In the genomic region with DNA sequence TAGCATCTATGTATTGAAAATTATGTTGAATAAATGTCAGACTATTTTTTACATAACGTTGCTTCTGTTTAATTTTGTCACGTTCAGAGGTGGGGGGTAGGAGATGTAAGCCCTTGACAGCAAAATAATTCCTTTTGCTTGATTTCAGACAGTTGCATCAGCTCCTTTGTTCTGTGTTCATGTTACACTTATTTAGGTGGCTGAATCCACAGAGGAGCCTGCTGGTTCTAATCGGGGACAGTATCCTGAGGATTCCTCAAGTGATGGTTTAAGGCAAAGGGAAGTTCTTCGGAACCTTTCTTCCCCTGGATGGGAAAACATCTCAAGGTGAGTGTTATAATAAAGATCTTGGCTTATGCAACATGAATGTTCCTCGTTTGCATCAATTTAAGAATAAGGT, we compare ENCODE assay signal across 10 cellular contexts. TPM values are rescaled to one million over a fixed set of nuclear protein-coding genes. Genes with fewer than 3 reads are reported as not detected.
A peak's percentile ranks its signal among the peaks of the same experiment; 100 is the strongest.
DNase-seq lines count a peak whose midpoint lies in the region; TF ChIP-seq lines count a peak whose summit lies in the region.
"Had no signal": no experiment of that assay in that cellular context is flagged by ENCODE, and none has a peak within 500 bp of the region (broad histone marks: within the 10 kb centered on the region; RNA-seq: fewer than 3 reads in every experiment).

No MANE protein-coding gene starts in this region.

- no peaks in the 10 kb centered on the region for H3K27me3 ChIP-seq in Karpas-422 (ENCODE audit: low read length)
- H3K27me3 ChIP-seq: adrenal gland, tibial nerve had no signal

- H3K9me3 Mint-ChIP-seq in T-helper 1 cell treated with Interleukin-12 subunit alpha and Interleukin-12 subunit beta and Interleukin-4 antibody, amounts not matched to agents 30 μg/mL and 1 μg/mL, for 36 hours: no peaks in the 10 kb centered on the region

- H4K20me1 ChIP-seq in Karpas-422 (ENCODE audit: insufficient read depth, low read depth, low read length): peaks cover 31% of the 10 kb centered on the region; the same call in 1 of the 2 replicates

- peaks cover 59% of the 10 kb centered on the region for H3K4me1 Mint-ChIP-seq in T-helper 1 cell treated with Interleukin-12 subunit alpha and Interleukin-12 subunit beta and Interleukin-4 antibody, amounts not matched to agents 30 μg/mL and 1 μg/mL, for 36 hours (ENCODE audit: low read depth)

- peaks cover 72% of the 10 kb centered on the region for H3K36me3 Mint-ChIP-seq in T-helper 1 cell treated with Interleukin-12 subunit alpha and Interleukin-12 subunit beta and Interleukin-4 antibody, amounts not matched to agents 30 μg/mL and 1 μg/mL, for 36 hours (ENCODE audit: low read depth)

- peak overlapping the region; percentile 31 for H3K4me3 Mint-ChIP-seq in T-helper 1 cell treated with Interleukin-12 subunit alpha and Interleukin-12 subunit beta and Interleukin-4 antibody, amounts not matched to agents 30 μg/mL and 1 μg/mL, for 36 hours

- H3K27ac Mint-ChIP-seq in T-helper 1 cell treated with Interleukin-12 subunit alpha and Interleukin-12 subunit beta and Interleukin-4 antibody, amounts not matched to agents 30 μg/mL and 1 μg/mL, for 36 hours: peak overlapping the region; percentile 45

- H3K4me3 ChIP-seq in AG10803 (ENCODE audit: low read length): peak overlapping the region; percentile 98
- peak overlapping the region; percentile 1 for H3K4me3 ChIP-seq in fibroblast of villous mesenchyme (ENCODE audit: low read depth, low read length)
- H3K4me3 ChIP-seq in Karpas-422 (ENCODE audit: low read length): no peak overlapping the region

- no peaks in the 10 kb centered on the region for H3K27me3 Mint-ChIP-seq in T-helper 1 cell treated with Interleukin-12 subunit alpha and Interleukin-12 subunit beta and Interleukin-4 antibody, amounts not matched to agents 30 μg/mL and 1 μg/mL, for 36 hours (ENCODE audit: low read depth)

- TF ChIP-seq CTCF in AG10803 (conservative IDR thresholded peaks at IDR 0.05; ENCODE audit: low read length): 0 out of 2 replicates have a peak, but pooled peaks have one; percentile 4
- TF ChIP-seq CTCF in fibroblast of villous mesenchyme (IDR thresholded peaks at IDR 0.05; ENCODE audit: insufficient read depth, low read depth, low read length): no peak

- H3K9me2 ChIP-seq in Karpas-422 (replicated peaks; ENCODE audit: insufficient read depth, low read length): no peaks in the 10 kb centered on the region

- no peak overlapping the region for H3K9ac ChIP-seq in Karpas-422 (ENCODE audit: low read length)

- H3K9me3 ChIP-seq in Karpas-422 (ENCODE audit: low read length): no peaks in the 10 kb centered on the region
- H3K9me3 ChIP-seq: adrenal gland, tibial nerve had no signal

- no peak overlapping the region for H3K27ac ChIP-seq in Karpas-422 (ENCODE audit: low read length)
- H3K27ac ChIP-seq: adrenal gland had no signal

- H3K4me2 ChIP-seq in Karpas-422 (ENCODE audit: low read depth, low read length, poor library complexity, severe bottlenecking): no peak overlapping the region

- peaks cover 65% of the 10 kb centered on the region for H3K79me2 ChIP-seq in Karpas-422 (ENCODE audit: low read length)

- DNase-seq in AG10803 (ENCODE audit: low read depth) (peak; percentile 67), DMS53 treated with DMSO at 0.1 percent for 48 hours (lab: John Stamatoyannopoulos, UW; ENCODE audit: unreplicated experiment) (peak; percentile 19), fibroblast of villous mesenchyme (ENCODE audit: low read depth) (peak; percentile 47), Karpas-422 (no peak), H4 (ENCODE audit: low spot score) (no peak), RKO (ENCODE audit: low spot score) (no peak), dermis blood vessel endothelial cell (no peak)
- DNase-seq: adrenal gland had no signal

- H3K4me1 ChIP-seq in Karpas-422 (ENCODE audit: low read length): peaks cover 83% of the 10 kb centered on the region

- peaks cover 72% of the 10 kb centered on the region for H3K36me3 ChIP-seq in Karpas-422 (ENCODE audit: insufficient read depth, low read length)

- no peak overlapping the region for H2AFZ ChIP-seq in Karpas-422 (ENCODE audit: low read length)

RNA-seq across cellular contexts. Expression of gene HERPUD1, which starts 4.5 kb away (rescaled TPM):
- total RNA-seq in fibroblast of villous mesenchyme: 98.4 and 135 TPM in 2 replicates
- 98.1 and 112 TPM in 2 replicates for total RNA-seq in Karpas-422 (2014; rRNA removed; shearing (Covaris generic); ENCODE audit: low replicate concordance)
- total RNA-seq in H4 (2014; rRNA removed; shearing (Covaris generic)): 70.1 and 86.3 TPM in 2 replicates
- total RNA-seq in dermis blood vessel endothelial cell: 88.0 and 132 TPM in 2 replicates

RNA-seq across cellular contexts. Expression of gene CETP, which starts 25.3 kb away (rescaled TPM):
- total RNA-seq in fibroblast of villous mesenchyme: not detected in 2 replicates
- total RNA-seq in Karpas-422 (2014; rRNA removed; shearing (Covaris generic); ENCODE audit: low replicate concordance): 0.32 and 0.48 TPM in 2 replicates
- total RNA-seq in H4 (2014; rRNA removed; shearing (Covaris generic)): not detected in 2 replicates
- total RNA-seq in dermis blood vessel endothelial cell: 10.9 and 11.4 TPM in 2 replicates
- total RNA-seq: tibial nerve had no signal

RNA-seq across cellular contexts. Expression of gene NLRC5, which starts 52.9 kb away (rescaled TPM):
- total RNA-seq in fibroblast of villous mesenchyme (44.0 and 67.6 TPM in 2 replicates), dermis blood vessel endothelial cell (25.5 and 34.5 TPM in 2 replicates)
- 103 and 116 TPM in 2 replicates for total RNA-seq in Karpas-422 (2014; rRNA removed; shearing (Covaris generic); ENCODE audit: low replicate concordance)
- total RNA-seq in H4 (2014; rRNA removed; shearing (Covaris generic)): 6.6 and 8.4 TPM in 2 replicates

Comparison
In these comparisons a context has a peak if more than half of its experiments do, and no peak if none do; other contexts are left out.
1. DNase-seq: peak in AG10803 (single experiment), DMS53 treated with DMSO at 0.1 percent for 48 hours (single experiment) and fibroblast of villous mesenchyme (single experiment); none in Karpas-422 (single experiment), H4 (single experiment), RKO (single experiment) and dermis blood vessel endothelial cell (single experiment).